Comparison of ENCODE assay signal across 16 cellular contexts in the genomic region with DNA sequence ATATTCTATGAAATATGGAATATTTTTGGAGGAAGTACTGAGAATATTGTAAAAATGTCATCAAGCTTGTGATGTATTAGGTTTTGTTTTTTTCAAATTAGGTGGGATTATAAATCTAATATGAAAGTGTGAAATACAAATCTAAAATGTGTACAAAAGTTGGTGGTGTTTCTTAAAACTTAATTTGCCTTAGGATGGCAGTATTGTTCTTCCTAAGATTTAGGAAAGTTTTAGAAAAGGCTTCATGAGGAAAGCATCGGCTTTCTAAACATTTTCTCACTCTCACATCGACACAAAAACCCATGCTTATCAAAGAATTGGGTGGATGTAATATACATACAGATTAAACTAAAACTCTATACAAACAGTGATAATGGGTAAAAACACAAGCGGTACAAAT.
DNase-seq lines count a peak whose midpoint lies in the region; ATAC-seq, FAIRE-seq and TF ChIP-seq lines count a peak whose summit lies in the region.
"Had no signal": no experiment of that assay in that cellular context is flagged by ENCODE, and none has a peak within 500 bp of the region (broad histone marks: within the 10 kb centered on the region; RNA-seq: fewer than 3 reads in every experiment).

No MANE protein-coding gene starts in this region.

- no peaks in the 10 kb centered on the region for H3K4me1 Mint-ChIP-seq in MCF 10A (ENCODE audit: insufficient read depth, unreplicated experiment)
- H3K4me1 Mint-ChIP-seq: activated naive CD8-positive, alpha-beta T cell treated with anti-CD3 and anti-CD28 coated beads, Interleukin-2, amount 50 U/mL, for 24 hours had no signal

- TF ChIP-seq CTCF in MCF 10A (IDR thresholded peaks at IDR 0.05; ENCODE audit: unreplicated experiment) (peak; percentile 21), breast epithelium (IDR thresholded peaks at IDR 0.05) (no peak), PC-3 (conservative IDR thresholded peaks at IDR 0.05; ENCODE audit: low read depth, low read length) (peak; percentile 46; the same call in 1 of the 2 replicates), testis (IDR thresholded peaks at IDR 0.05) (no peak), left ventricle myocardium inferior (IDR thresholded peaks at IDR 0.05; ENCODE audit: borderline replicate concordance) (no peak)

- ATAC-seq in PC-3 (no peak; the same call in 1 of the 2 replicates), GM21367 (IDR thresholded peaks at IDR 0.05; ENCODE audit: unreplicated experiment) (no peak)
- ATAC-seq: activated naive CD8-positive, alpha-beta T cell treated with anti-CD3 and anti-CD28 coated beads, Interleukin-2, amount 50 U/mL, for 24 hours had no signal

- peak; percentile 18 for DNase-seq in MCF 10A (ENCODE audit: unreplicated experiment)
- no peak for DNase-seq in breast epithelium (ENCODE audit: low spot score in 2 of 2)
- DNase-seq in PC-3: peak; percentile 29
- DNase-seq in frontal cortex (ENCODE audit: low spot score in 2 of 2): peak in 1 of 2 donors; percentile 5
- no peak for DNase-seq in SHP77 (lab: John Stamatoyannopoulos, UW)
- DNase-seq in testis: no peak
- DNase-seq in left ventricle myocardium inferior: no peak
- DNase-seq: activated CD8-positive, alpha-beta memory T cell treated with anti-CD3 and anti-CD28 coated beads for 24 hours; activated naive CD8-positive, alpha-beta T cell treated with anti-CD3 and anti-CD28 coated beads, Interleukin-2, amount 50 U/mL, for 24 hours; effector CD8-positive, alpha-beta T cell; MM.1S; NCI-H526 treated with DMSO at 0.1 percent for 48 hours; retina; substantia nigra had no signal

- no peaks in the 10 kb centered on the region for H3K27me3 ChIP-seq in breast epithelium
- H3K27me3 ChIP-seq in PC-3 (ENCODE audit: low read length): no peaks in the 10 kb centered on the region
- H3K27me3 ChIP-seq in testis: no peaks in the 10 kb centered on the region
- H3K27me3 ChIP-seq in left ventricle myocardium inferior (ENCODE audit: low read depth): no peaks in the 10 kb centered on the region

- POLR2A ChIA-PET in MCF 10A (lab: Yijun Ruan, JAX) (no interaction called here), PC-3 (lab: Charles Lee; ENCODE audit: unreplicated experiment) (no interaction called here)

- CTCF ChIA-PET in MCF 10A (lab: Yijun Ruan, JAX) (no interaction called here), PC-3 (lab: Charles Lee) (no interaction called here)

- no peaks in the 10 kb centered on the region for H4K20me1 ChIP-seq in PC-3 (ENCODE audit: low read length)

- H3K4me3 ChIP-seq in breast epithelium (no peak overlapping the region), PC-3 (ENCODE audit: low read length) (no peak overlapping the region), testis (no peak overlapping the region), left ventricle myocardium inferior (no peak overlapping the region)

- no peak overlapping the region for H3K4me3 Mint-ChIP-seq in MCF 10A (ENCODE audit: unreplicated experiment)
- H3K4me3 Mint-ChIP-seq: activated naive CD8-positive, alpha-beta T cell treated with anti-CD3 and anti-CD28 coated beads, Interleukin-2, amount 50 U/mL, for 24 hours; T-helper 1 cell treated with Interleukin-12 subunit alpha and Interleukin-12 subunit beta and Interleukin-4 antibody, amounts not matched to agents 30 μg/mL and 1 μg/mL, for 36 hours had no signal

- no peaks in the 10 kb centered on the region for H3K4me1 ChIP-seq in breast epithelium
- H3K4me1 ChIP-seq in PC-3 (ENCODE audit: insufficient read depth, low read length): no peaks in the 10 kb centered on the region
- H3K4me1 ChIP-seq in testis: no peaks in the 10 kb centered on the region
- no peaks in the 10 kb centered on the region for H3K4me1 ChIP-seq in left ventricle myocardium inferior

- whole genome bisulfite sequencing in testis, 2 donors: 28 to 31% methylated on average over 3 of the region's 3 CpGs

- H3K4me2 ChIP-seq in PC-3 (ENCODE audit: low read length): peak overlapping the region; percentile 19; the same call in 1 of the 2 replicates

- no peaks in the 10 kb centered on the region for H3K9me3 Mint-ChIP-seq in MCF 10A (ENCODE audit: unreplicated experiment)
- H3K9me3 Mint-ChIP-seq: T-helper 1 cell treated with Interleukin-12 subunit alpha and Interleukin-12 subunit beta and Interleukin-4 antibody, amounts not matched to agents 30 μg/mL and 1 μg/mL, for 36 hours had no signal

- no peak overlapping the region for H3K9ac ChIP-seq in PC-3 (ENCODE audit: low read length)

- H3K36me3 ChIP-seq in breast epithelium: no peaks in the 10 kb centered on the region
- H3K36me3 ChIP-seq in PC-3 (ENCODE audit: low read depth, low read length): no peaks in the 10 kb centered on the region
- H3K36me3 ChIP-seq in testis (ENCODE audit: low read depth, missing control alignments): no peaks in the 10 kb centered on the region
- no peaks in the 10 kb centered on the region for H3K36me3 ChIP-seq in left ventricle myocardium inferior

- H3K27ac ChIP-seq in breast epithelium (no peak overlapping the region), PC-3 (ENCODE audit: low read length) (no peak overlapping the region), testis (no peak overlapping the region), left ventricle myocardium inferior (replicated peaks) (no peak overlapping the region)

- FAIRE-seq in frontal cortex (lab: Jason Lieb, UNC): peak; percentile 53

- no peaks in the 10 kb centered on the region for H3F3A ChIP-seq in PC-3 (ENCODE audit: low read length, unreplicated experiment)

- no peak overlapping the region for H3K27ac Mint-ChIP-seq in MCF 10A (ENCODE audit: low read depth, unreplicated experiment)
- H3K27ac Mint-ChIP-seq: activated naive CD8-positive, alpha-beta T cell treated with anti-CD3 and anti-CD28 coated beads, Interleukin-2, amount 50 U/mL, for 24 hours; T-helper 1 cell treated with Interleukin-12 subunit alpha and Interleukin-12 subunit beta and Interleukin-4 antibody, amounts not matched to agents 30 μg/mL and 1 μg/mL, for 36 hours had no signal

- H3K9me2 ChIP-seq in PC-3 (replicated peaks; ENCODE audit: low read length): no peaks in the 10 kb centered on the region

- peaks cover 28% of the 10 kb centered on the region for H3K27me3 Mint-ChIP-seq in MCF 10A (ENCODE audit: insufficient read depth, unreplicated experiment)
- H3K27me3 Mint-ChIP-seq: activated naive CD8-positive, alpha-beta T cell treated with anti-CD3 and anti-CD28 coated beads, Interleukin-2, amount 50 U/mL, for 24 hours had no signal

- intact Hi-C loops in MCF 10A (cut with micrococcal nuclease): no loop called here
- intact Hi-C loops in breast epithelium (cut with DNase I; ENCODE audit: low total_unique reads): no loop called here
- intact Hi-C loops in PC-3 (cut with micrococcal nuclease): loop anchor here (5.0 to 10.0 kb wide), 3 partner anchors 117 to 740 kb away; no protein-coding TSS in a partner anchor
- intact Hi-C loops in testis (cut with DNase I; ENCODE audit: low total_unique reads): no loop called here
- intact Hi-C loops in left ventricle myocardium inferior (cut with micrococcal nuclease): no loop called here

- no peaks in the 10 kb centered on the region for H3K36me3 Mint-ChIP-seq in MCF 10A (ENCODE audit: insufficient read depth, unreplicated experiment)

- BruUV-seq in MCF 10A (replicated peaks; lab: Mats Ljungman, UMichigan) (no TSS peak), PC-3 (replicated peaks; lab: Mats Ljungman, UMichigan) (no TSS peak)

- H3K9me3 ChIP-seq in breast epithelium (no peaks in the 10 kb centered on the region), PC-3 (ENCODE audit: low read length) (no peaks in the 10 kb centered on the region), testis (no peaks in the 10 kb centered on the region), left ventricle myocardium inferior (replicated peaks) (no peaks in the 10 kb centered on the region)

- no peaks in the 10 kb centered on the region for H3K79me2 ChIP-seq in PC-3 (ENCODE audit: low read length)

- no peak overlapping the region for H2AFZ ChIP-seq in PC-3 (ENCODE audit: low read length)

- TF ChIP-seq POLR2A in breast epithelium (IDR thresholded peaks at IDR 0.05) (no peak), testis (IDR thresholded peaks at IDR 0.05) (no peak)

Comparison
In these comparisons a context has a peak if more than half of its experiments do, and no peak if none do; other contexts are left out.
1. DNase-seq: peak in MCF 10A (single experiment) and PC-3 (single experiment); none in breast epithelium (0 of 2), SHP77 (0 of 2), testis (single experiment) and left ventricle myocardium inferior (single experiment).
2. CTCF ChIP-seq: peak in MCF 10A (single experiment) and PC-3 (single experiment); none in breast epithelium (0 of 3), testis (0 of 3) and left ventricle myocardium inferior (single experiment).